In the genomic region with DNA sequence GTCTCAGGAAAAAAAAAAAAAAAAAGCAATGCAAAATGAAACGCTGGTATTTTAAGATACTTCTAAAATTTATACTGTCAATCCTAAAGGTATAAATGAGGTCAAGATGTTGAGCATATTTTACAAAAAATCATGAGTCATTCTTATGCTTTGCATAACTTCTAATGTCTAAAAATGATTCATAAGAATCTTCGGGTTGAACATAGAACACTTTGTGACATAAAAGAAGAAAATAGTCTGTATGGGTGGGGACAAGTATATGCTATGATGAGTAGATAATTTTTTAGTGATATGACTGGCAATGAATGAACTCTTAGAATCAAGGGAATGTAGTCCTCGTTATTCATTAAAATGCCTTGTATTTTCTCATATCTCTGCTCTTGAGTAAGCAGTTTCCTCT, we compare ENCODE assay signal across 14 cellular contexts.
DNase-seq lines count a peak whose midpoint lies in the region; ATAC-seq, FAIRE-seq and TF ChIP-seq lines count a peak whose summit lies in the region.
"Had no signal": no experiment of that assay in that cellular context is flagged by ENCODE, and none has a peak within 500 bp of the region (broad histone marks: within the 10 kb centered on the region; RNA-seq: fewer than 3 reads in every experiment).

No MANE protein-coding gene starts in this region.

- FAIRE-seq in HTR-8/SVneo (lab: Jason Lieb, UNC) = no peak

- H3K4me1 Mint-ChIP-seq in chondrocyte (ENCODE audit: low read depth) = peaks cover 58% of the 10 kb centered on the region
- no peaks in the 10 kb centered on the region for H3K4me1 Mint-ChIP-seq in activated naive CD8-positive, alpha-beta T cell treated with anti-CD3 and anti-CD28 coated beads, Interleukin-2, amount 50 U/mL, for 24 hours
- H3K4me1 Mint-ChIP-seq: activated B cell treated with CpG ODN at 0.5 μM for 24 hours; CD4-positive, alpha-beta memory T cell had no signal

- peaks cover 3% of the 10 kb centered on the region for H3K9me3 Mint-ChIP-seq in chondrocyte (ENCODE audit: low read depth)
- H3K9me3 Mint-ChIP-seq in activated naive CD8-positive, alpha-beta T cell treated with anti-CD3 and anti-CD28 coated beads, Interleukin-2, amount 50 U/mL, for 24 hours = no peaks in the 10 kb centered on the region
- H3K9me3 Mint-ChIP-seq: activated B cell treated with CpG ODN at 0.5 μM for 24 hours had no signal

- H3K4me3 ChIP-seq in AG09309 (ENCODE audit: control insufficient read depth, low read depth, low read length) = no peak overlapping the region
- H3K4me3 ChIP-seq in lung = no peak overlapping the region

- no peaks in the 10 kb centered on the region for H3K27me3 Mint-ChIP-seq in chondrocyte (ENCODE audit: low read depth)
- peaks cover 3% of the 10 kb centered on the region for H3K27me3 Mint-ChIP-seq in activated naive CD8-positive, alpha-beta T cell treated with anti-CD3 and anti-CD28 coated beads, Interleukin-2, amount 50 U/mL, for 24 hours

- peaks cover 0 to 3% of the 10 kb centered on the region in 2 donors for H3K4me1 ChIP-seq in lung (ENCODE audit: control insufficient read depth in 2 of 2, insufficient read depth in 2 of 2, low read length in 2 of 2)

- H3K27ac Mint-ChIP-seq in chondrocyte (ENCODE audit: unreplicated experiment) = peak overlapping the region; percentile 84
- H3K27ac Mint-ChIP-seq in activated naive CD8-positive, alpha-beta T cell treated with anti-CD3 and anti-CD28 coated beads, Interleukin-2, amount 50 U/mL, for 24 hours = no peak overlapping the region
- H3K27ac Mint-ChIP-seq: activated B cell treated with CpG ODN at 0.5 μM for 24 hours; CD4-positive, alpha-beta memory T cell had no signal

- peak; percentile 68 for DNase-seq in AG09309 (ENCODE audit: low read depth)
- DNase-seq in HTR-8/SVneo (ENCODE audit: insufficient read length, low spot score) = peak; percentile 20
- DNase-seq in chondrocyte (ENCODE audit: low spot score) = no peak
- no peak for DNase-seq in lung (ENCODE audit: low spot score)
- DNase-seq in activated naive CD8-positive, alpha-beta T cell treated with anti-CD3 and anti-CD28 coated beads, Interleukin-2, amount 50 U/mL, for 24 hours = no peak
- DNase-seq: activated B cell treated with CpG ODN at 0.5 μM for 24 hours; activated effector memory CD4-positive, alpha-beta T cell treated with Interleukin-2 at 50 U/mL for 16 hours; CD4-positive, alpha-beta memory T cell; cortex of kidney; NCI-H524 had no signal

- TF ChIP-seq CTCF in AG09309 (IDR thresholded peaks at IDR 0.05; ENCODE audit: control insufficient read depth, insufficient read depth, low read depth, low read length, missing control alignments) = no peak
- TF ChIP-seq CTCF in chondrocyte (IDR thresholded peaks at IDR 0.05) = no peak
- TF ChIP-seq CTCF in lung (IDR thresholded peaks at IDR 0.05; ENCODE audit: control extremely low read depth, extremely low read depth) = no peak

- no peak overlapping the region for H3K27ac ChIP-seq in lung (ENCODE audit: low read depth in 1 of 2, low read length in 1 of 2)

- ATAC-seq in lung (ENCODE audit: insufficient read depth, low FRiP score) (peak; percentile 38), GM18867 (IDR thresholded peaks at IDR 0.05; ENCODE audit: unreplicated experiment) (no peak), GM19328 (IDR thresholded peaks at IDR 0.05; ENCODE audit: unreplicated experiment) (no peak), HG02852 (IDR thresholded peaks at IDR 0.05; ENCODE audit: unreplicated experiment) (no peak)
- no peak for ATAC-seq in activated naive CD8-positive, alpha-beta T cell treated with anti-CD3 and anti-CD28 coated beads, Interleukin-2, amount 50 U/mL, for 24 hours
- ATAC-seq: HCT116 had no signal

- no peaks in the 10 kb centered on the region for H3K9me3 ChIP-seq in lung (ENCODE audit: control insufficient read depth in 2 of 2, insufficient read depth in 1 of 2, low read length in 1 of 2)

- H3K36me3 Mint-ChIP-seq in chondrocyte (ENCODE audit: low read depth) = no peaks in the 10 kb centered on the region
- no peaks in the 10 kb centered on the region for H3K36me3 Mint-ChIP-seq in activated naive CD8-positive, alpha-beta T cell treated with anti-CD3 and anti-CD28 coated beads, Interleukin-2, amount 50 U/mL, for 24 hours (ENCODE audit: low read depth)
- H3K36me3 Mint-ChIP-seq: CD4-positive, alpha-beta memory T cell had no signal

- WGBS in lung, 2 donors = 23 to 27% methylated on average over 3 of the region's 3 CpGs

- H3K4me3 Mint-ChIP-seq in chondrocyte (ENCODE audit: unreplicated experiment) = no peak overlapping the region
- no peak overlapping the region for H3K4me3 Mint-ChIP-seq in activated naive CD8-positive, alpha-beta T cell treated with anti-CD3 and anti-CD28 coated beads, Interleukin-2, amount 50 U/mL, for 24 hours
- H3K4me3 Mint-ChIP-seq: activated B cell treated with CpG ODN at 0.5 μM for 24 hours; CD4-positive, alpha-beta memory T cell had no signal

- H3K36me3 ChIP-seq in lung (ENCODE audit: control insufficient read depth in 2 of 2, insufficient read depth in 2 of 2, low read length in 2 of 2) = no peaks in the 10 kb centered on the region

- H3K27me3 ChIP-seq in lung (ENCODE audit: control insufficient read depth, insufficient read depth) = no peaks in the 10 kb centered on the region

Comparison
In these comparisons a context has a peak if more than half of its experiments do, and no peak if none do; other contexts are left out.
1. DNase-seq: peak in AG09309 (single experiment) and HTR-8/SVneo (single experiment); none in chondrocyte (single experiment), lung (single experiment) and activated naive CD8-positive, alpha-beta T cell treated with anti-CD3 and anti-CD28 coated beads, Interleukin-2, amount 50 U/mL, for 24 hours (single experiment).